Comparison of ENCODE assay signal across 1 cellular context in the genomic region with DNA sequence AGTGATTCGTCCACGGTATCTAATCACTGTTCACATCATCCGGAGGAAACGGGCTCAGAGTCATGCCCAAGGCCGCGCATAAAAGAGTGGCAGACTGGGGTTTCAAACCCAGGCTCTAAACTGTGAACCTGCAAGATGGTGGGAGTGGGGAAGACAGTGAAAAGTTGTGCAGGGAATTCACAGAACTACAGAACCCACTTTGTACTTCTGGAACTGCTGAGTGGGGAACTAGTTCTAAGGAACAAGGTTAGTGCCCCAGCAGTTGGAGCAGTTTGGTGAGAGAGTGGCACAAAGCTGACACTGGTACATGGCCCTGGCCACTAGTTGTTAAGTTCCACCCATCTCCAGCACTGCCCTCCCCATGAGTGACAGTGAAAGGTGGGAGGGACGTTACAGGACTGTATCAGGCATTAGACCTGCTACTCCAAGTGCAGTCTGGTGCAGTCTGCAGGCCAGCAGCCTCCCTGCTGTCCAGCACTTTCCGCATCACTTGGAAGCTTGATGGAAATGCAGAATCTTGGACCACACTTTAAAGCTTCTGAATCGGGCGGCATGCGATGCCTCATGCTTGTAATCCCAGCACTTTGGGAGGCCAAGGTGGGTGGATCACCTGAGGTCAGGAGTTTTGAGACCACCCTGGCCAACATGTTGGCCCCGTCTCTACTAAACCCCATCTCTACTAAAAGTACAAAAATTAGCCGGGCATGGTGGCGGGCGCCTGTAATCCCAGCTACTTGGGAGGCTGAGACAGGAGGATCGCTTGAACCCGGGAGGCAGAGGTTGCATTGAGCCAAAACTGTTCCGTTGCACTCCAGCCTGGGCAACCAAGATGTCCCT.
A peak's percentile ranks its signal among the peaks of the same experiment; 100 is the strongest.
TF ChIP-seq lines count a peak whose summit lies in the region.

No MANE protein-coding gene starts in this region.

TF ChIP-seq in K562, 482 proteins besides CTCF, POLR2A, EP300 and RAD21 (continued from another document):
- TF ChIP-seq REST (CRISPR knock-in tag; IDR thresholded peaks at IDR 0.05; ENCODE audit: low read depth) = no peak; the same call in 1 of the 2 replicates
- peak; percentile 62 for TF ChIP-seq SUPT5H (IDR thresholded peaks at IDR 0.05)
- TF ChIP-seq MTA3 (IDR thresholded peaks at IDR 0.05; ENCODE audit: borderline replicate concordance) = peak; percentile 54
- no peak for TF ChIP-seq ZNF134 (CRISPR knock-in tag; conservative IDR thresholded peaks at IDR 0.05)
- 0 out of 2 replicates have a peak, but pooled peaks have one; percentile 5 for TF ChIP-seq ZKSCAN8 (CRISPR knock-in tag; IDR thresholded peaks at IDR 0.05)
- no peak for TF ChIP-seq GATAD2A (IDR thresholded peaks at IDR 0.05)
